ENCODE assay signal across 11 cellular contexts in genomic region chr20:4116091-4116490, GRCh38.
"Had no signal": no experiment of that assay in that cellular context is flagged by ENCODE, and none has a peak within 500 bp of the region (broad histone marks: within the 10 kb centered on the region; RNA-seq: fewer than 3 reads in every experiment).

No MANE protein-coding gene starts in this region.

- H3K4me3 ChIP-seq: GM23248, GM23338, HAP-1 had no signal

- FAIRE-seq: H1, H54 had no signal

- ATAC-seq: GM23338, HCT116 had no signal

- H3K4me1 ChIP-seq: HAP-1 had no signal

- H3K9me3 ChIP-seq: HAP-1 had no signal

- H3K27ac ChIP-seq: GM23248 had no signal

- DNase-seq: GM23248, GOT3, H7, H9, HCEC 1CT, HFFc6 had no signal

- H3K4me2 ChIP-seq: GM23338 had no signal
